ENCODE assay signal across 8 cellular contexts in the genomic region with DNA sequence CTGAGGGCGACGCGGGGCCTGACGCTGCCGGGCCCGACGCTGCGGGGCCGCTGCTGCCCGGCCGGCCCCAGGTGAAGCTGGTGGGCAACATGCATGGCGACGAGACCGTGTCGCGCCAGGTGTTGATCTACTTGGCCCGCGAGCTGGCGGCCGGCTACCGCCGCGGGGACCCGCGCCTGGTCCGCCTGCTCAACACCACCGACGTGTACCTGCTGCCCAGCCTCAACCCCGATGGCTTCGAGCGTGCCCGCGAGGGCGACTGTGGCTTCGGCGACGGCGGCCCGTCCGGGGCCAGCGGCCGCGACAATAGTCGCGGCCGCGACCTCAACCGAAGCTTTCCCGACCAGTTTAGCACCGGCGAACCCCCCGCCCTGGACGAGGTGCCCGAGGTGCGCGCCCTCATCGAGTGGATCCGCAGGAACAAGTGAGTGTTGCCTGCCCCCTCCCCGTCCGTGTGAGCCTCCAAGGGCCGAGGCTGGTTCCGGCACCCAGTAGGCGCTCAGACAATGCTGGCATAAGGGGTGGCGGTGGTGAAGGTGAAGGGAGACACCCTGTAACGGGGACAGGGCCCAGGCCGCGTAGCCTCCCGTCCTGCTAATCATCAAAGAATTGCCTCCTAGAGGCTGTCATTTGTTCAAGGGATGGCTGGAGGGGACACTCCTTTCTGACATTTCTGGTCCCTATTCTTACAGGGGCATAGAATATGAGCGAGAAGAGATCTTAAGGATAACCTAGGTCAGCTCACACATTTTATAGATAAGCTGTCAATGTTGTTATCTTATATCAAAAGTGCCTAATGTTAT. TPM values are rescaled to one million over a fixed set of nuclear protein-coding genes. Genes with fewer than 3 reads are reported as not detected.
DNase-seq lines count a peak whose midpoint lies in the region; ATAC-seq, FAIRE-seq and TF ChIP-seq lines count a peak whose summit lies in the region.

No MANE protein-coding gene starts in this region.

- TF ChIP-seq CTCF in mammary epithelial cell (conservative IDR thresholded peaks at IDR 0.05 in 1 of 2, IDR thresholded peaks at IDR 0.05 in 1 of 2; ENCODE audit: extremely low read depth in 1 of 2, insufficient read depth in 1 of 2, low read depth in 1 of 2, low read length in 2 of 2): no peak
- no peak for TF ChIP-seq CTCF in kidney (IDR thresholded peaks at IDR 0.05; ENCODE audit: borderline replicate concordance, extremely low read depth, insufficient read depth)

- dilution Hi-C loops in mammary epithelial cell (cut with HindIII; ENCODE audit: low sequenced_read_pairs): loop anchor here (5.0 kb wide), 1 partner anchor 37 kb away; no protein-coding TSS in a partner anchor

- H3K36me3 ChIP-seq in mammary epithelial cell (ENCODE audit: insufficient read depth, low read length): no peaks in the 10 kb centered on the region
- no peaks in the 10 kb centered on the region for H3K36me3 ChIP-seq in kidney (ENCODE audit: control insufficient read depth in 1 of 2, insufficient read depth in 2 of 2, low read length in 2 of 2)

- H3K27me3 Mint-ChIP-seq in T-cell: peaks cover 0 to 3% of the 10 kb centered on the region in 2 donors

- H3K27ac ChIP-seq in mammary epithelial cell (ENCODE audit: insufficient read depth, low read depth, low read length) (peak overlapping the region; percentile 53), kidney (ENCODE audit: low read depth in 2 of 2, low read length in 2 of 2) (peak overlapping the region; percentile 69 to 89)

- peak overlapping the region; percentile 98 for H2AFZ ChIP-seq in mammary epithelial cell (ENCODE audit: low read depth, low read length)

- no peak for FAIRE-seq in kidney (lab: Jason Lieb, UNC)

- H3K4me1 Mint-ChIP-seq in T-cell: peaks cover 54 to 72% (median 63%) of the 10 kb centered on the region in 3 donors

- in situ Hi-C loops in mammary epithelial cell (cut with MboI; ENCODE audit: low sequenced_read_pairs in 2 of 2): no loop called here

- H3K36me3 Mint-ChIP-seq in T-cell: no peaks in the 10 kb centered on the region

- peak overlapping the region; percentile 85 to 95 (median 86) for H3K4me3 Mint-ChIP-seq in T-cell

- H3K9me3 ChIP-seq in mammary epithelial cell (replicated peaks; ENCODE audit: insufficient read depth, low read length): no peaks in the 10 kb centered on the region
- no peaks in the 10 kb centered on the region for H3K9me3 ChIP-seq in kidney (ENCODE audit: control insufficient read depth in 1 of 2, low read length in 2 of 2)

- H3K27me3 ChIP-seq in mammary epithelial cell (ENCODE audit: insufficient read depth, low read length): no peaks in the 10 kb centered on the region

- WGBS in mammary epithelial cell (ENCODE audit: low coverage, missing lambda C conversion rate): 1% methylated on average over 11 of the region's 69 CpGs

- no peaks in the 10 kb centered on the region for H4K20me1 ChIP-seq in mammary epithelial cell (ENCODE audit: insufficient read depth, low read length)

- DNase-seq in T-cell (peak in 20 of 34 experiments; percentile 3 to 30 (median 12)), mammary epithelial cell (no peak), kidney (peak; percentile 84), glomerular visceral epithelial cell (ENCODE audit: extremely low spot score) (no peak), GF-D8 (lab: John Stamatoyannopoulos, UW) (no peak)
- DNase-seq in stimulated activated CD4-positive, alpha-beta T cell treated with anti-CD3 and anti-CD28 coated beads, TNF-alpha, amount 100 ng/mL, for 4 hours (ENCODE audit: low read depth in 3 of 3): peak in 2 of 3 experiments; percentile 15 to 18

- peaks cover 44% of the 10 kb centered on the region for H3K79me2 ChIP-seq in mammary epithelial cell (ENCODE audit: insufficient read depth, low read length)

- CTCF ChIA-PET in T-cell (lab: Charles Lee) (interaction anchor here in 1 of 2 donors (0.7 kb wide), 1 partner anchor 16 kb away, joined by 3 read pairs; no protein-coding TSS in a partner anchor), mammary epithelial cell (lab: Charles Lee; ENCODE audit: low non-redundant PET) (no interaction called here)

- peak overlapping the region; percentile 95 for H3K4me2 ChIP-seq in mammary epithelial cell (ENCODE audit: insufficient read depth, low read depth, low read length)

- intact Hi-C loops in mammary epithelial cell (cut with micrococcal nuclease): loop anchor here (1.0 kb wide), 2 partner anchors 35 to 39 kb away; no protein-coding TSS in a partner anchor
- intact Hi-C loops in kidney (cut with DNase I): no loop called here

- H3K4me1 ChIP-seq in mammary epithelial cell (ENCODE audit: insufficient read depth, low read length) (peaks cover 24% of the 10 kb centered on the region), kidney (ENCODE audit: control insufficient read depth in 1 of 2, insufficient read depth in 1 of 2, low read depth in 1 of 2, low read length in 2 of 2) (peaks cover 4 to 11% of the 10 kb centered on the region in 2 donors)

- no TSS peak for BruUV-seq in mammary epithelial cell (replicated peaks; lab: Mats Ljungman, UMichigan)

- ATAC-seq in GM18517 (IDR thresholded peaks at IDR 0.05; ENCODE audit: unreplicated experiment): peak; percentile 25
- peak; percentile 17 for ATAC-seq in HG02970 (IDR thresholded peaks at IDR 0.05; ENCODE audit: low FRiP score, unreplicated experiment)
- peak; percentile 2 to 10 (median 6) for ATAC-seq in T-cell (replicated peaks in 1 of 4)

- peak overlapping the region; percentile 69 to 89 (median 76) for H3K4me3 ChIP-seq in mammary epithelial cell (replicated peaks in 1 of 3; ENCODE audit: insufficient read depth in 1 of 3, low read depth in 2 of 3, low read length in 3 of 3)
- H3K4me3 ChIP-seq in kidney (ENCODE audit: low read length in 2 of 2): peak overlapping the region; percentile 68 to 90

- H3K9me3 Mint-ChIP-seq in T-cell: no peaks in the 10 kb centered on the region

- peak overlapping the region; percentile 72 for H3K9ac ChIP-seq in mammary epithelial cell (ENCODE audit: insufficient read depth, low read length)
- peak overlapping the region; percentile 70 to 81 for H3K9ac ChIP-seq in kidney (ENCODE audit: low read length in 2 of 2)

- POLR2A ChIA-PET in T-cell (lab: Charles Lee): interaction anchor here in 1 of 2 donors (0.6 kb wide), 2 partner anchors 88 to 275 kb away, joined by 3 to 5 read pairs; no protein-coding TSS in a partner anchor

- H3K27ac Mint-ChIP-seq in T-cell: peak overlapping the region; percentile 39 to 49

RNA-seq across cellular contexts. Expression of a gene that starts 0.8 kb away (rescaled TPM):
- 10 to 100 TPM; 18.7 to 38.0 (median 24.1) TPM for total RNA-seq in T-cell
- 100 to 1,000 TPM in 1 of 2 donors, 10 to 100 TPM in 1; 56.0 to 136 TPM for total RNA-seq in mammary epithelial cell
- polyA plus RNA-seq in mammary epithelial cell: 23.6 TPM
- 124 TPM for polyA minus RNA-seq in mammary epithelial cell
- 139 TPM for total RNA-seq in kidney
- polyA plus RNA-seq in kidney (ENCODE audit: insufficient read depth, low read depth, low replicate concordance): 11.6 TPM

RNA-seq across cellular contexts. Expression of a gene that starts 45.6 kb away (rescaled TPM):
- total RNA-seq in T-cell: not detected
- not detected for total RNA-seq in mammary epithelial cell
- not detected for polyA plus RNA-seq in mammary epithelial cell
- polyA minus RNA-seq in mammary epithelial cell: not detected
- total RNA-seq in kidney: not detected
- 0.90 TPM for polyA plus RNA-seq in kidney (ENCODE audit: insufficient read depth, low read depth, low replicate concordance)

Comparison
In these comparisons a context has a peak if more than half of its experiments do, and no peak if none do; other contexts are left out.
1. DNase-seq: peak in T-cell (20 of 34), kidney (single experiment) and stimulated activated CD4-positive, alpha-beta T cell treated with anti-CD3 and anti-CD28 coated beads, TNF-alpha, amount 100 ng/mL, for 4 hours (2 of 3); none in mammary epithelial cell (single experiment), glomerular visceral epithelial cell (single experiment) and GF-D8 (single experiment).
2. Peak in every context shown above with its lines, with median percentiles within 50 percentile points of each other: ATAC-seq.